In the genomic region with DNA sequence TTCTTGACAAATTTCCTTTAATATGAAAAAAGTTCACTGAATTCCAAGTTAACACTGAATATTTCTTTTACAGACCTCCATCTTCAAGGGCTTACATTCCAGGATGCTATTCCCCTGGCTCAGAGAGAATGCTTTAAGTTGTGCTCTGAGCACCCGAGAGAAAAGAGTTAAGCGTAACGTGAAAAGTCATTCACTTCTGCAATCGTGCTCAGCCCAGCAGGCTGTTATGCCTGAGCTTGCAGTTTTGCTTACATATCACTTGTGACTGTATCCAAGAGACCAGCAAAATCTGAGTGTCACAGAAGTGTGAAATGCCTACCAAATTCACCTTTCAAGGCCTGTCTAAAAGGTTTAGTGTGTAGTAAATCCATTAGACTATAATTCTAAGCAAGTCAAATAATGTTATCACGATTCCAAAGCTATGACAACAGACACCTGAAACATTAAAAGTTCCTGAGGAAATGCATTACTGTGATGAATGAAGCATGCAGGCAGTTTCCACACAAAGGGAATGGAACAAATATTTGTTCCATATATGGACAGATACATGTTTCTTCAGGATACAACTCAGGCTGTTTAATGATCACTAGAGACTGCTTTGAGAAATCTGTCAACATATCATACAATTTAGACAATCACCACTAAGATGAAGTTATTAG, we compare ENCODE assay signal across 9 cellular contexts. TPM values are rescaled to one million over a fixed set of nuclear protein-coding genes. Genes with fewer than 3 reads are reported as not detected.
DNase-seq lines count a peak whose midpoint lies in the region; ATAC-seq and TF ChIP-seq lines count a peak whose summit lies in the region.
"Had no signal": no experiment of that assay in that cellular context is flagged by ENCODE, and none has a peak within 500 bp of the region (broad histone marks: within the 10 kb centered on the region; RNA-seq: fewer than 3 reads in every experiment).

No MANE protein-coding gene starts in this region.

- peaks cover 13% of the 10 kb centered on the region for H3K36me3 Mint-ChIP-seq in activated CD4-positive, alpha-beta memory T cell treated with anti-CD3 and anti-CD28 coated beads for 36 hours

- TF ChIP-seq POLR2A in heart left ventricle (IDR thresholded peaks at IDR 0.05) = no peak

- no peaks in the 10 kb centered on the region for H3K27me3 Mint-ChIP-seq in activated CD4-positive, alpha-beta memory T cell treated with anti-CD3 and anti-CD28 coated beads for 36 hours

- peaks cover 7 to 84% (median 62%) of the 10 kb centered on the region in 12 donors for H3K4me1 ChIP-seq in heart left ventricle

- peak overlapping the region; percentile 3 to 87 (median 72) for H3K27ac ChIP-seq in heart left ventricle

- H3K9me3 Mint-ChIP-seq in activated CD4-positive, alpha-beta memory T cell treated with anti-CD3 and anti-CD28 coated beads for 36 hours = no peaks in the 10 kb centered on the region

- WGBS in heart left ventricle, 4 donors = 9 to 14% (median 12%) methylated on average over 5 of the region's 5 CpGs

- peaks cover 70% of the 10 kb centered on the region for H3K4me1 Mint-ChIP-seq in activated CD4-positive, alpha-beta memory T cell treated with anti-CD3 and anti-CD28 coated beads for 36 hours (ENCODE audit: low read depth)

- intact Hi-C loops in activated CD4-positive, alpha-beta memory T cell treated with anti-CD3 and anti-CD28 coated beads for 36 hours (cut with micrococcal nuclease) = no loop called here
- intact Hi-C loops in heart left ventricle (cut with DNase I) = loop anchor here in 3 of 10 donors (2.0 to 5.0 kb wide), 3 partner anchors 15 to 69 kb away; no protein-coding TSS in a partner anchor

- TF ChIP-seq CTCF in heart left ventricle (IDR thresholded peaks at IDR 0.05) = no peak

- peak overlapping the region; percentile 64 for H3K27ac Mint-ChIP-seq in activated CD4-positive, alpha-beta memory T cell treated with anti-CD3 and anti-CD28 coated beads for 36 hours

- H3K36me3 ChIP-seq in heart left ventricle = peaks cover 0 to 32% (median 28%) of the 10 kb centered on the region in 9 donors

- POLR2A ChIA-PET in activated CD4-positive, alpha-beta memory T cell treated with anti-CD3 and anti-CD28 coated beads for 36 hours (lab: Charles Lee) = interaction anchor here (1.7 kb wide), 1 partner anchor 17 kb away, joined by 3 read pairs; no protein-coding TSS in a partner anchor

- H3K4me3 Mint-ChIP-seq in activated CD4-positive, alpha-beta memory T cell treated with anti-CD3 and anti-CD28 coated beads for 36 hours = no peak overlapping the region

- no peaks in the 10 kb centered on the region for H3K9me3 ChIP-seq in heart left ventricle

- ATAC-seq in heart left ventricle (peak; percentile 48 to 61 (median 56)), GM21360 (IDR thresholded peaks at IDR 0.05; ENCODE audit: unreplicated experiment) (no peak), HG03439 (IDR thresholded peaks at IDR 0.05; ENCODE audit: unreplicated experiment) (no peak)

- DNase-seq in GM03348 (ENCODE audit: low spot score) (peak; percentile 28), heart left ventricle (no peak), renal cortical epithelial cell (ENCODE audit: low read depth) (peak; percentile 87), SHP77 treated with DMSO at 0.1 percent for 48 hours (lab: John Stamatoyannopoulos, UW) (no peak), OCI-M2 (lab: John Stamatoyannopoulos, UW; ENCODE audit: unreplicated experiment) (no peak)
- no peak for DNase-seq in activated CD4-positive, alpha-beta memory T cell treated with anti-CD3 and anti-CD28 coated beads for 36 hours
- DNase-seq: T-helper 1 cell had no signal

- peak overlapping the region in 8 of 12 donors; percentile 11 to 40 (median 20) for H3K4me3 ChIP-seq in heart left ventricle

- H3K27me3 ChIP-seq in heart left ventricle = no peaks in the 10 kb centered on the region

- CTCF ChIA-PET in activated CD4-positive, alpha-beta memory T cell treated with anti-CD3 and anti-CD28 coated beads for 36 hours (lab: Charles Lee) = interaction anchor here (1.0 to 1.2 kb wide), 2 partner anchors 11 to 20 kb away, joined by 3 to 4 read pairs; partner anchors contain the start of gene ITGB1

RNA-seq across cellular contexts. Expression of gene ITGB1, which starts 20.1 kb away (rescaled TPM):
- total RNA-seq in activated CD4-positive, alpha-beta memory T cell treated with anti-CD3 and anti-CD28 coated beads for 36 hours = 100 to 1,000 TPM; 113 to 117 TPM
- 1,000 to 10,000 TPM in 1 of 9 donors, 100 to 1,000 TPM in 8; 542 to 1,594 (median 701) TPM for total RNA-seq in heart left ventricle
- 1,000 to 10,000 TPM in 1 of 2 donors, 100 to 1,000 TPM in 1; 150 to 1,693 TPM for polyA plus RNA-seq in heart left ventricle
- 1,646 and 3,148 TPM in 2 replicates for total RNA-seq in renal cortical epithelial cell

Comparison
In these comparisons a context has a peak if more than half of its experiments do, and no peak if none do; other contexts are left out.
1. DNase-seq: peak in GM03348 (single experiment) and renal cortical epithelial cell (single experiment); none in activated CD4-positive, alpha-beta memory T cell treated with anti-CD3 and anti-CD28 coated beads for 36 hours (single experiment), heart left ventricle (0 of 5), SHP77 treated with DMSO at 0.1 percent for 48 hours (single experiment) and OCI-M2 (single experiment).
2. ATAC-seq: peak in heart left ventricle (4 of 4); none in GM21360 (single experiment) and HG03439 (single experiment).
3. RNA of gene ITGB1, which starts 20.1 kb away (total RNA-seq): 1,646 to 3,148 TPM in renal cortical epithelial cell and 542 to 1,594 TPM in heart left ventricle; 113 to 117 TPM in activated CD4-positive, alpha-beta memory T cell treated with anti-CD3 and anti-CD28 coated beads for 36 hours; every median in the first group is over 4 times any median in the second.